In the genomic region with DNA sequence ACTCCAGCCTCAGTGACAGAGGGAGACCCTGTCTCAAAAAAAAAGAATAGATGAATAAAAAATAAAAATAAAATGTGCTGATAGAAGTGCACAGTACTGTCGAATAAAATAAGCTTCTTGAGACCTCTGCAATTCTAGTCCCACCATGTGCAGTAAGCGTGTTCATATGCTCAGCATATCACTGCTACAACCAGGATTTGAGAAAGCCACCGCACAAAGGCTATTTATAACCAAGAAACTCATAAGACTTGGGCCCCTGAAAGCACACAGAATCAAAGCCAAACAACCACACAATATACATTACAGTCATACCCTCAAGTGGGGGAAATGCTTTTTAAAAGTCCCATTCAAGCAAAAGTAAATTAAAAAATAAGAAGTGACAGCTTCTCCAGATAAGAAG, we compare ENCODE assay signal across 21 cellular contexts.
"Had no signal": no experiment of that assay in that cellular context is flagged by ENCODE, and none has a peak within 500 bp of the region (broad histone marks: within the 10 kb centered on the region; RNA-seq: fewer than 3 reads in every experiment).

No MANE protein-coding gene starts in this region.

- H3K9ac ChIP-seq: KMS-11 had no signal

- H3K4me3 ChIP-seq: MG63 had no signal

- H3K9me3 ChIP-seq: MG63 had no signal

- H3K27ac ChIP-seq: KMS-11 had no signal

- DNase-seq: MV-4-11, NCI-H1048, NCI-H1105, NCI-H1105 treated with DMSO at 0.1 percent for 48 hours, NCI-H1417 treated with DMSO at 0.1 percent for 48 hours, NCI-H1436 treated with DMSO at 0.1 percent for 48 hours, NCI-H1694, NCI-H1694 treated with DMSO at 0.1 percent for 48 hours, NCI-H187, NCI-H187 treated with DMSO at 0.1 percent for 48 hours, NCI-H1930, NCI-H2029 treated with DMSO at 0.1 percent for 48 hours, NCI-H2081 treated with DMSO at 0.1 percent for 48 hours, NCI-H2107, NCI-H2171, NCI-H2227 treated with DMSO at 0.1 percent for 48 hours, NCI-H226, NCI-H446 treated with DMSO at 0.1 percent for 48 hours, NCI-H510A had no signal

- H3K36me3 ChIP-seq: MG63 had no signal

- H3K4me2 ChIP-seq: KMS-11 had no signal
